Comparison of ENCODE assay signal across 26 cellular contexts in the genomic region with DNA sequence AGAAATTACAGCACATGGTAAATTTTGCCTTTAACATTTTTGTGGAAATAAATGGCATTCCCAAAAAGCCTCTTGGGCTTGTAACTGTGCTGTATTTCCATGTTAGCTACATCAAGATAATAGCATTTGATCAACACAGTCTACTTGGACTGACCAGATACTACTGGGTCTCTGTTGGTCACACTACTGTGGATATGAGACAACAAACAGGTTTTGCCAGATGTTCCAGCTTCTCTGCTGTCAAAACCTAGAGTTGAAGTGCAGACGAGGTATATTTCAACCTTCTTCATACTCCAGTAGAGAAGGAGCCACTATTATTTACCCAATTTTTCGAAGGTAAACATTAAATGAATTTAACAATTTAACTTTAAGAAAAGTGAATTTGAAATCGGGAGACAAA.
"Had no signal": no experiment of that assay in that cellular context is flagged by ENCODE, and none has a peak within 500 bp of the region (broad histone marks: within the 10 kb centered on the region; RNA-seq: fewer than 3 reads in every experiment).

No MANE protein-coding gene starts in this region.

- H3K9me3 ChIP-seq: colonic mucosa, esophagus squamous epithelium, lower lobe of right lung, prostate gland, suprapubic skin had no signal

- H3K4me1 ChIP-seq: colonic mucosa, heart right ventricle, left ventricle myocardium inferior, prostate gland, right atrium auricular region had no signal

- DNase-seq: colonic mucosa; effector CD8-positive, alpha-beta T cell; endodermal cell; esophagus squamous epithelium; foreskin melanocyte; glutamatergic neuron; heart right ventricle; hippocampal formation; left colon; left ventricle myocardium inferior; lower lobe of right lung; naive thymus-derived CD8-positive, alpha-beta T cell; nephron progenitor cell; nucleus accumbens; stimulated activated CD4-positive, alpha-beta T cell treated with anti-CD3 and anti-CD28 coated beads, Interleukin-12 subunit alpha, Interleukin-12 subunit beta, amount 100 ng/mL, for 4 hours; stimulated activated CD4-positive, alpha-beta T cell treated with anti-CD3 and anti-CD28 coated beads, Interleukin-1b, Interleukin-23, amount 100 ng/mL, for 48 hours; stimulated activated CD4-positive, alpha-beta T cell treated with anti-CD3 and anti-CD28 coated beads, Interleukin-4, amount 100 ng/mL, for 1 hour; stimulated activated CD8-positive, alpha-beta memory T cell treated with anti-CD3 and anti-CD28 coated beads, Interleukin-4, amount 100 ng/mL, for 48 hours; stimulated activated naive CD8-positive, alpha-beta T cell treated with anti-CD3 and anti-CD28 coated beads, Interleukin-15, amount 100 ng/mL, for 72 hours; transverse colon had no signal

- H3K27ac ChIP-seq: colonic mucosa, esophagus squamous epithelium, heart right ventricle, left ventricle myocardium inferior, lower lobe of right lung, prostate gland, right atrium auricular region, suprapubic skin, transverse colon had no signal

- H3K4me2 ChIP-seq: smooth muscle cell had no signal

- H3K4me3 ChIP-seq: colonic mucosa, esophagus squamous epithelium, heart right ventricle, left ventricle myocardium inferior, lower lobe of right lung, prostate gland, right atrium auricular region, smooth muscle cell, suprapubic skin, transverse colon had no signal

- FAIRE-seq: islet of Langerhans had no signal

- H3K27me3 ChIP-seq: colonic mucosa, esophagus squamous epithelium, heart right ventricle, right atrium auricular region, suprapubic skin, transverse colon had no signal

- ATAC-seq: heart right ventricle; left colon; lower lobe of right lung; naive thymus-derived CD8-positive, alpha-beta T cell; sciatic nerve; stimulated activated naive CD8-positive, alpha-beta T cell treated with anti-CD3 and anti-CD28 coated beads, Interleukin-15, amount 100 ng/mL, for 72 hours had no signal

- H3K36me3 ChIP-seq: colonic mucosa, esophagus squamous epithelium, heart right ventricle, left ventricle myocardium inferior, lower lobe of right lung, prostate gland, right atrium auricular region, suprapubic skin, transverse colon had no signal
